ENCODE assay signal across 8 cellular contexts in the genomic region with DNA sequence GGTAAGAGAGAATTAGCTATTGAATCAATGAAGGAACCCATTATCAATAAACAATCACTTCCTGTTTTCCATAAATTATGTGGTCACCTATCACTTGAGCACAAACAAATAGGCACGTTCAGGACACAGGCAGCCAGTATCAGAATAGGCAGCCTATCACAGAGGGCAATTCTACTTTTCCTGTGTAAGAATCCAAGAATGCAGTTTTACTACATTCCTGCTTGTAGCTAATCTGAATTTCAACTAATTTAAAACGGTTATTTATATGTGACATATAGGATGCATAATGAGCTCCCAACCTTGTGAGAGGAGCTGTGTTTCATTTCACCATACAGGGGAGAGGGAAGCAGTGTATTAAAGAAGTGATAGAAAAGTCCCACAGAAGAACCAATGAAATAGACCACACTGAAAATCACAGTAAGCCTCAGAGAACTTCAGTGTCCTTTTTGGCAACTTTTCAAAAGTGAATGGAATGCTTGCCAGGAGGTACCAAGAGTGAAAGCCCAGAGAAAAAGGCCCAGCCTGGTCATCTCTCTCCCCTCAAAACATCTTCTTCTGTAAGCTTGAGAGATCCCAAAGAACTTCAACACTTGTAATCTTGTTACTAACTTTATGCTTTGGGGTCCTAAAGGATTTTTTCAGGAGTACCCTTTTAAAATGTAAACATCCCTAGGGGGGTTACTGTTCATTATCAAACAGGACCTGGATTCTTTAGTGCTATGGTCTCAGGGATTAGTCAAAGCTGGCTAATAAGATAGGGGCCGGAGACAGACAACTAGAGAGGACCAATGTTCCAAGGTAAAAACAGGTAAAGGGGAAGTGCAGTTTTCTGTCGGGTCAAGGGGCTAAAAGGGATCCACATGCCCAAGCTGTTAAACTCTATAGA. TPM values are rescaled to one million over a fixed set of nuclear protein-coding genes. Genes with fewer than 3 reads are reported as not detected.
DNase-seq lines count a peak whose midpoint lies in the region; ATAC-seq and TF ChIP-seq lines count a peak whose summit lies in the region.

No MANE protein-coding gene starts in this region.

- intact Hi-C loops in left cardiac atrium (cut with DNase I) = no loop called here
- intact Hi-C loops in esophagus squamous epithelium (cut with DNase I) = no loop called here

- H3K27ac ChIP-seq in cardiac muscle cell (no peak overlapping the region), SJCRH30 (peak overlapping the region; percentile 87), esophagus squamous epithelium (peak overlapping the region in 3 of 4 donors; percentile 82 to 92 (median 88))

- peak overlapping the region; percentile 73 for H3K4me3 Mint-ChIP-seq in osteocyte (ENCODE audit: unreplicated experiment)

- TF ChIP-seq CTCF in cardiac muscle cell (IDR thresholded peaks at IDR 0.05; ENCODE audit: low read depth, low read length) (no peak), esophagus squamous epithelium (IDR thresholded peaks at IDR 0.05) (no peak), osteocyte (IDR thresholded peaks at IDR 0.05) (no peak)

- H3K4me3 ChIP-seq in cardiac muscle cell = peak overlapping the region; percentile 69
- H3K4me3 ChIP-seq in SJCRH30 = peak overlapping the region; percentile 90
- peak overlapping the region; percentile 62 to 85 (median 82) for H3K4me3 ChIP-seq in esophagus squamous epithelium

- no peaks in the 10 kb centered on the region for H3K27me3 ChIP-seq in cardiac muscle cell
- no peaks in the 10 kb centered on the region for H3K27me3 ChIP-seq in SJCRH30
- H3K27me3 ChIP-seq in esophagus squamous epithelium = no peaks in the 10 kb centered on the region

- no peak for TF ChIP-seq POLR2A in esophagus squamous epithelium (IDR thresholded peaks at IDR 0.05)

- no peaks in the 10 kb centered on the region for H3K9me3 Mint-ChIP-seq in osteocyte (ENCODE audit: unreplicated experiment)

- peaks cover 42% of the 10 kb centered on the region for H3K4me1 Mint-ChIP-seq in osteocyte (ENCODE audit: unreplicated experiment)

- peak; percentile 40 to 68 for DNase-seq in cardiac muscle cell (ENCODE audit: low read depth in 1 of 2, low spot score in 1 of 2)
- DNase-seq in left cardiac atrium = no peak
- peak; percentile 7 to 59 for DNase-seq in SJCRH30
- no peak for DNase-seq in esophagus squamous epithelium (lab: John Stamatoyannopoulos, UW)
- no peak for DNase-seq in osteocyte (ENCODE audit: extremely low spot score, unreplicated experiment)
- no peak for DNase-seq in HEK293T (ENCODE audit: extremely low spot score)

- H3K27ac Mint-ChIP-seq in osteocyte (ENCODE audit: unreplicated experiment) = peak overlapping the region; percentile 88

- H3K36me3 Mint-ChIP-seq in osteocyte (ENCODE audit: unreplicated experiment) = peaks cover 16% of the 10 kb centered on the region

- 15 to 17% methylated on average over 4 of the region's 4 CpGs for WGBS in esophagus squamous epithelium, 2 donors

- H3K4me1 ChIP-seq in cardiac muscle cell (ENCODE audit: low read depth) (peaks cover 9% of the 10 kb centered on the region), SJCRH30 (peaks cover 6% of the 10 kb centered on the region), esophagus squamous epithelium (peaks cover 7 to 29% (median 10%) of the 10 kb centered on the region in 3 donors)

- H3K36me3 ChIP-seq in cardiac muscle cell = no peaks in the 10 kb centered on the region
- no peaks in the 10 kb centered on the region for H3K36me3 ChIP-seq in SJCRH30
- H3K36me3 ChIP-seq in esophagus squamous epithelium = peaks cover 0 to 23% (median 0%) of the 10 kb centered on the region in 3 donors

- CTCF ChIA-PET in HEK293T (lab: Yijun Ruan, JAX) = no interaction called here

- ATAC-seq in left cardiac atrium = no peak
- no peak for ATAC-seq in HG02938 (IDR thresholded peaks at IDR 0.05; ENCODE audit: unreplicated experiment)
- ATAC-seq in GM18870 (IDR thresholded peaks at IDR 0.05; ENCODE audit: unreplicated experiment) = no peak

- peaks cover 2% of the 10 kb centered on the region for H3K27me3 Mint-ChIP-seq in osteocyte (ENCODE audit: unreplicated experiment)

- H3K9me3 ChIP-seq in cardiac muscle cell (ENCODE audit: low read depth) (no peaks in the 10 kb centered on the region), SJCRH30 (replicated peaks) (no peaks in the 10 kb centered on the region), esophagus squamous epithelium (no peaks in the 10 kb centered on the region)

- POLR2A ChIA-PET in HEK293T (lab: Yijun Ruan, JAX) = no interaction called here

TF ChIP-seq in HEK293T, 16 proteins besides CTCF, POLR2A, EP300 and RAD21:
- TF ChIP-seq ELF4 (IDR thresholded peaks at IDR 0.05) = no peak
- TF ChIP-seq SP1 (IDR thresholded peaks at IDR 0.05) = no peak
- TF ChIP-seq SUZ12 (IDR thresholded peaks at IDR 0.05) = no peak
- TF ChIP-seq, protein P1, sequence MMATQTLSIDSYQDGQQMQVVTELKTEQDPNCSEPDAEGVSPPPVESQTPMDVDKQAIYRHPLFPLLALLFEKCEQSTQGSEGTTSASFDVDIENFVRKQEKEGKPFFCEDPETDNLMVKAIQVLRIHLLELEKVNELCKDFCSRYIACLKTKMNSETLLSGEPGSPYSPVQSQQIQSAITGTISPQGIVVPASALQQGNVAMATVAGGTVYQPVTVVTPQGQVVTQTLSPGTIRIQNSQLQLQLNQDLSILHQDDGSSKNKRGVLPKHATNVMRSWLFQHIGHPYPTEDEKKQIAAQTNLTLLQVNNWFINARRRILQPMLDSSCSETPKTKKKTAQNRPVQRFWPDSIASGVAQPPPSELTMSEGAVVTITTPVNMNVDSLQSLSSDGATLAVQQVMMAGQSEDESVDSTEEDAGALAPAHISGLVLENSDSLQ (IDR thresholded peaks at IDR 0.05) = no peak
- no peak for TF ChIP-seq LEF1 (IDR thresholded peaks at IDR 0.05; ENCODE audit: borderline replicate concordance)
- TF ChIP-seq ZNF384 (IDR thresholded peaks at IDR 0.05) = no peak
- TF ChIP-seq FOXK2 (IDR thresholded peaks at IDR 0.05) = no peak
- no peak for TF ChIP-seq TARDBP (IDR thresholded peaks at IDR 0.05)
- no peak for TF ChIP-seq CTBP1 (IDR thresholded peaks at IDR 0.05; ENCODE audit: borderline replicate concordance)
- TF ChIP-seq BHLHE40 (IDR thresholded peaks at IDR 0.05; ENCODE audit: borderline replicate concordance) = no peak

RNA-seq across cellular contexts. Expression of a gene that starts 1.3 kb away (rescaled TPM):
- 6.0 TPM in 2 replicates for total RNA-seq in cardiac muscle cell
- polyA plus RNA-seq in cardiac muscle cell = 11.9 and 19.2 TPM in 2 replicates
- total RNA-seq in left cardiac atrium = 10 to 100 TPM in 1 of 2 donors, 1 to 10 TPM in 1; 9.9 to 11.6 TPM
- 12.8 and 15.1 TPM in 2 replicates for total RNA-seq in SJCRH30 (2014; rRNA removed; shearing (Covaris generic))
- total RNA-seq in esophagus squamous epithelium = 10 to 100 TPM in 1 of 4 donors, 1 to 10 TPM in 3; 1.6 to 21.7 (median 5.4) TPM
- total RNA-seq in osteocyte = 15.6 and 18.5 TPM in 2 replicates

Comparison
In these comparisons a context has a peak if more than half of its experiments do, and no peak if none do; other contexts are left out.
1. DNase-seq: peak in cardiac muscle cell (2 of 2) and SJCRH30 (2 of 2); none in left cardiac atrium (single experiment), esophagus squamous epithelium (single experiment), osteocyte (single experiment) and HEK293T (single experiment).
2. Peak in every context shown above with its lines, with median percentiles within 50 percentile points of each other: H3K4me3 ChIP-seq.